Comparison of ENCODE assay signal across 2 cellular contexts in genomic region chr10:78196964-78197363, GRCh38.
TF ChIP-seq lines count a peak whose summit lies in the region.

No MANE protein-coding gene starts in this region.

TF ChIP-seq in H1, 55 proteins besides CTCF, POLR2A, EP300 and RAD21 (continued from another document):
- no peak for TF ChIP-seq MAFK (IDR thresholded peaks at IDR 0.05; ENCODE audit: low read depth, low read length)
- no peak for TF ChIP-seq SIX5 (IDR thresholded peaks at IDR 0.05; ENCODE audit: low read depth, low read length)
- TF ChIP-seq RBBP5 (IDR thresholded peaks at IDR 0.05; ENCODE audit: borderline replicate concordance, low read depth, low read length), result no peak
- TF ChIP-seq CBX8 (IDR thresholded peaks at IDR 0.05; ENCODE audit: borderline replicate concordance, low read depth, low read length), result no peak
- TF ChIP-seq CHD2 (IDR thresholded peaks at IDR 0.05; ENCODE audit: low read length), result no peak
- TF ChIP-seq ASH2L (IDR thresholded peaks at IDR 0.05; ENCODE audit: low read length), result no peak
- no peak for TF ChIP-seq RXRA (IDR thresholded peaks at IDR 0.05; ENCODE audit: insufficient read depth, low read depth, low read length)
- no peak for TF ChIP-seq GABPA (IDR thresholded peaks at IDR 0.05; ENCODE audit: borderline replicate concordance, insufficient read depth, low read length)
- no peak for TF ChIP-seq HDAC6 (IDR thresholded peaks at IDR 0.05; ENCODE audit: low read depth, low read length)
- TF ChIP-seq NANOG (IDR thresholded peaks at IDR 0.05; ENCODE audit: insufficient read depth, low read depth, low read length, poor library complexity, severe bottlenecking), result no peak
- no peak for TF ChIP-seq JUND (IDR thresholded peaks at IDR 0.05; ENCODE audit: low read length)
- TF ChIP-seq KDM4A (IDR thresholded peaks at IDR 0.05; ENCODE audit: low read depth, low read length, severe bottlenecking), result no peak
- no peak for TF ChIP-seq BRCA1 (IDR thresholded peaks at IDR 0.05; ENCODE audit: low read depth, low read length)
- no peak for TF ChIP-seq POLR2AphosphoS5 (IDR thresholded peaks at IDR 0.05; ENCODE audit: low read depth, low read length)

TF ChIP-seq in neural cell, 6 proteins besides CTCF, POLR2A, EP300 and RAD21 (continued from another document):
- no peak for TF ChIP-seq REST (IDR thresholded peaks at IDR 0.05; ENCODE audit: borderline replicate concordance)
- no peak for TF ChIP-seq EZH2 (IDR thresholded peaks at IDR 0.05; ENCODE audit: borderline replicate concordance, insufficient read depth, low read length, poor library complexity, severe bottlenecking)
- TF ChIP-seq SMC3 (conservative IDR thresholded peaks at IDR 0.05; ENCODE audit: poor library complexity), result no peak
